In the genomic region with DNA sequence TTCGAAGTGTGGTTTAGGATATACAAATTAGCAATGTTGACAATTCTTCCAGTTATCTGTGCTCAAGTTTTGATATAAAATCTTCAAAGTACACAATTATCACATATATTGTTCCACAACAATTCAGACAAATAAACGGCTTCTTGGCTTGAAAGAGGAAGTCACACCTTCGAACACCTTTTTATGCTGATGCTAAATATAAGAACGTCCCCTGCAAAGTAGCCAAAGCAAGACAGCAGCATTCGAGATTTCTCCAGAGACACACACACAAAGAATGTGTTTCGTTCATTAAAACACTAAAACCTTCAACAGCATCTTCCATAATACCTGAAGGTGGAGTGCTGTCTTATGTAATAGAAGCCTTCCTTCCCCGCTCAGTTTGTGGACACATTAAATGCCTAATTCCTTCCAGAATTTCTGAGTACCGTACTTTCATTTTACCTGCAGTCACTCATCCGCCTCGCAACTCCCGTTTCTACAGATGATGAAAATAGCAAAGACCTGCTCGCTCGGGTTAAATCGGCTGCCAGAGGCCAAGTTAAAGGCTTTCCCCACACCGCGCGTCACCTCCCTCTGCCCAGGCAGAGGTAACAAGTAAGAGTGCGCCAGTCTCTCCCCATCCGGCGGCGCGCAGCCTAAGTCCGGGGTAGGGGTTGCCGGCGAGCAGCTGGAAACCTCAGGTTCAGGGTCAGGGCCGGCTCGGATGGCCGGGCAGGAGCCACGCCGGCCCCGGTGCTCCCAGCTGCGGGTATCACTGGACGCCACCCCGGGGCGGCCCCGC, we compare ENCODE assay signal across 8 cellular contexts. TPM values are rescaled to one million over a fixed set of nuclear protein-coding genes. Genes with fewer than 3 reads are reported as not detected.
DNase-seq lines count a peak whose midpoint lies in the region; ATAC-seq, FAIRE-seq and TF ChIP-seq lines count a peak whose summit lies in the region.

No MANE protein-coding gene starts in this region.

- H3K27ac Mint-ChIP-seq in T-cell: peak overlapping the region in 1 of 2 donors; percentile 77

- ATAC-seq in GM19438 (IDR thresholded peaks at IDR 0.05; ENCODE audit: low read depth, unreplicated experiment) (peak; percentile 57), HG03571 (IDR thresholded peaks at IDR 0.05; ENCODE audit: unreplicated experiment) (peak; percentile 59), T-cell (replicated peaks in 1 of 4) (peak; percentile 54 to 68 (median 62))

- peak overlapping the region; percentile 87 to 91 (median 89) for H3K4me3 Mint-ChIP-seq in T-cell

- no peak for TF ChIP-seq CTCF in bronchial epithelial cell (IDR thresholded peaks at IDR 0.05; ENCODE audit: insufficient read depth, low read length, severe bottlenecking)

- peak; percentile 67 for DNase-seq in COLO668 (lab: John Stamatoyannopoulos, UW; ENCODE audit: unreplicated experiment)
- DNase-seq in T-cell: peak in 25 of 34 experiments; percentile 4 to 48 (median 19)
- DNase-seq in bronchial epithelial cell (ENCODE audit: low read depth): peak; percentile 44
- peak; percentile 69 for DNase-seq in kidney tubule cell (ENCODE audit: low spot score)
- DNase-seq in stimulated activated CD4-positive, alpha-beta T cell treated with anti-CD3 and anti-CD28 coated beads, Interleukin-2, amount 100 ng/mL, for 4 hours (ENCODE audit: low read depth): peak; percentile 28
- DNase-seq in cortex of kidney (lab: John Stamatoyannopoulos, UW): no peak

- FAIRE-seq in bronchial epithelial cell (lab: Jason Lieb, UNC): no peak

- POLR2A ChIA-PET in T-cell (lab: Charles Lee): no interaction called here

- H3K27me3 ChIP-seq in bronchial epithelial cell (ENCODE audit: control insufficient read depth, insufficient read depth, low read length): no peaks in the 10 kb centered on the region

- no peaks in the 10 kb centered on the region for H3K36me3 Mint-ChIP-seq in T-cell

- H3K27me3 Mint-ChIP-seq in T-cell: peaks cover 19 to 58% of the 10 kb centered on the region in 2 donors

- H3K36me3 ChIP-seq in bronchial epithelial cell (ENCODE audit: control insufficient read depth, insufficient read depth, low read length): no peaks in the 10 kb centered on the region

- peaks cover 28 to 42% (median 29%) of the 10 kb centered on the region in 3 donors for H3K4me1 Mint-ChIP-seq in T-cell

- CTCF ChIA-PET in T-cell (lab: Charles Lee): no interaction called here

- H3K4me3 ChIP-seq in bronchial epithelial cell (ENCODE audit: low read depth, low read length): peak overlapping the region; percentile 62

- H3K9me3 Mint-ChIP-seq in T-cell: no peaks in the 10 kb centered on the region

RNA-seq across cellular contexts. Expression of gene SERPINE2, which starts 0.8 kb away (rescaled TPM):
- total RNA-seq in T-cell: 1 to 10 TPM; 2.0 to 7.5 (median 4.1) TPM
- total RNA-seq in bronchial epithelial cell: 85.8 and 95.3 TPM in 2 replicates

Comparison
In these comparisons a context has a peak if more than half of its experiments do, and no peak if none do; other contexts are left out.
1. RNA of gene SERPINE2, which starts 0.8 kb away (total RNA-seq): 85.8 to 95.3 TPM in bronchial epithelial cell; 2.0 to 7.5 TPM in T-cell; every median in the first group is over 10 times any median in the second.
2. Peak in every context shown above with its lines, with median percentiles within 50 percentile points of each other: ATAC-seq.